ENCODE assay signal across 35 cellular contexts in the genomic region with DNA sequence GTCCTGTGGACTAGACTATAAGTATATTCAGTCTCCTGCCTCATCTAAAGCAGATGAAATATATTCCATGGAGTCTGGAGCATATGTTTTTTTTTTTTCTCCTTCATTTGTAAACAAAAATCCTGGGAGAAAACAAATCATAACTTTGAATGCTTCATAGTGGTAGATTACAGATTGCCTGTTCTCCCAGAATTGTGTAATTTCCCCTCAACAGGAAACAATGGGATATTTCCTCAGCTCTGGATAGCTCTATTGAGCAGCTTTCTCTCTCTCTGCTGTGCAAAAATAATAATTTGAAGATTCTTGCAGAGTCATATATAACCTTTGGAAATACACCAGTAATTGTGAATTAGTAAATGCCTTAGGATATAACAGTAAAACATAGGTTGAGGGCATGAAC.
"Had no signal": no experiment of that assay in that cellular context is flagged by ENCODE, and none has a peak within 500 bp of the region (broad histone marks: within the 10 kb centered on the region; RNA-seq: fewer than 3 reads in every experiment).

No MANE protein-coding gene starts in this region.

- H3K27ac ChIP-seq: brain microvascular endothelial cell, epithelial cell of prostate, esophagus squamous epithelium, foreskin keratinocyte, gastrocnemius medialis, heart left ventricle had no signal

- DNase-seq: activated CD4-positive, alpha-beta memory T cell treated with anti-CD3 and anti-CD28 coated beads for 36 hours; activated CD4-positive, alpha-beta T cell treated with anti-CD3 and anti-CD28 coated beads for 36 hours; activated CD4-positive, alpha-beta T cell treated with anti-CD3 and anti-CD28 coated beads, Interleukin-2, amount 10 ng/mL, durations not matched to agents 24 days and 14 days; activated CD4-positive, CD25-positive, alpha-beta regulatory T cell; activated CD4-positive, CD25-positive, alpha-beta regulatory T cell treated with anti-CD3 and anti-CD28 coated beads, Interleukin-2, amount 50 U/mL, for 72 hours; activated CD8-positive, alpha-beta memory T cell treated with anti-CD3 and anti-CD28 coated beads, Interleukin-2, amount 10 ng/mL, durations not matched to agents 7 days and 5 days; activated CD8-positive, alpha-beta memory T cell treated with anti-CD3 and anti-CD28 coated beads, Interleukin-2, amount 50 U/mL, for 48 hours; activated CD8-positive, alpha-beta T cell treated with anti-CD3 and anti-CD28 coated beads, Interleukin-2, amount 10 ng/mL, durations not matched to agents 7 days and 5 days; activated gamma-delta T cell; activated naive CD4-positive, alpha-beta T cell; activated naive CD4-positive, alpha-beta T cell treated with anti-CD3 and anti-CD28 coated beads, Interleukin-2, amount 10 ng/mL, durations not matched to agents 7 days and 5 days; activated naive CD8-positive, alpha-beta T cell treated with anti-CD3 and anti-CD28 coated beads, Interleukin-2, amount 10 ng/mL, durations not matched to agents 7 days and 5 days; activated T-cell treated with anti-CD3 and anti-CD28 coated beads for 4 hours; activated T-cell treated with anti-CD3 and anti-CD28 coated beads, Interleukin-2, amount 50 U/mL, for 24 hours; activated T-cell treated with anti-CD3 and anti-CD28 coated beads, Interleukin-2, amount 50 U/mL, for 72 hours; amniotic stem cell; anterior cingulate cortex; brain microvascular endothelial cell; caudate nucleus; cortex of kidney; dermis blood vessel endothelial cell; effector CD4-positive, alpha-beta T cell; effector memory CD8-positive, alpha-beta T cell; esophagus squamous epithelium; foreskin keratinocyte; gastrocnemius medialis; glutamatergic neuron; heart left ventricle; T-helper 2 cell had no signal

- FAIRE-seq: astrocyte, colon, endometrium, endothelial cell of umbilical vein had no signal

- H3K27me3 ChIP-seq: brain microvascular endothelial cell, esophagus squamous epithelium, foreskin keratinocyte, gastrocnemius medialis, heart left ventricle had no signal

- H3K36me3 Mint-ChIP-seq: activated CD4-positive, alpha-beta memory T cell treated with anti-CD3 and anti-CD28 coated beads for 36 hours; activated CD8-positive, alpha-beta memory T cell treated with anti-CD3 and anti-CD28 coated beads, Interleukin-2, amount 10 ng/mL, durations not matched to agents 7 days and 5 days; activated naive CD4-positive, alpha-beta T cell treated with anti-CD3 and anti-CD28 coated beads, Interleukin-2, amount 10 ng/mL, durations not matched to agents 7 days and 5 days; activated naive CD4-positive, alpha-beta T cell treated with anti-CD3 and anti-CD28 coated beads, Interleukin-2, amount 50 U/mL, for 72 hours; activated naive CD8-positive, alpha-beta T cell treated with anti-CD3 and anti-CD28 coated beads, Interleukin-2, amount 10 ng/mL, durations not matched to agents 7 days and 5 days had no signal

- H3K4me3 ChIP-seq: esophagus squamous epithelium, gastrocnemius medialis, heart left ventricle had no signal

- H3K4me3 Mint-ChIP-seq: activated CD4-positive, alpha-beta memory T cell treated with anti-CD3 and anti-CD28 coated beads for 36 hours; activated CD4-positive, alpha-beta T cell treated with anti-CD3 and anti-CD28 coated beads for 36 hours; activated CD4-positive, alpha-beta T cell treated with anti-CD3 and anti-CD28 coated beads, Interleukin-2, amount 10 ng/mL, durations not matched to agents 24 days and 14 days; activated CD8-positive, alpha-beta memory T cell treated with anti-CD3 and anti-CD28 coated beads, Interleukin-2, amount 10 ng/mL, durations not matched to agents 7 days and 5 days; activated CD8-positive, alpha-beta T cell treated with anti-CD3 and anti-CD28 coated beads, Interleukin-2, amount 10 ng/mL, durations not matched to agents 7 days and 5 days; activated naive CD4-positive, alpha-beta T cell treated with anti-CD3 and anti-CD28 coated beads, Interleukin-2, amount 10 ng/mL, durations not matched to agents 7 days and 5 days; activated naive CD8-positive, alpha-beta T cell treated with anti-CD3 and anti-CD28 coated beads, Interleukin-2, amount 10 ng/mL, durations not matched to agents 7 days and 5 days; activated T-cell treated with anti-CD3 and anti-CD28 coated beads, Interleukin-2, amount 50 U/mL, for 24 hours; activated T-cell treated with anti-CD3 and anti-CD28 coated beads, Interleukin-2, amount 50 U/mL, for 72 hours; effector memory CD8-positive, alpha-beta T cell had no signal

- H3K27ac Mint-ChIP-seq: activated CD4-positive, alpha-beta memory T cell treated with anti-CD3 and anti-CD28 coated beads for 36 hours; activated CD4-positive, alpha-beta T cell treated with anti-CD3 and anti-CD28 coated beads for 36 hours; activated CD4-positive, alpha-beta T cell treated with anti-CD3 and anti-CD28 coated beads, Interleukin-2, amount 10 ng/mL, durations not matched to agents 24 days and 14 days; activated CD8-positive, alpha-beta memory T cell treated with anti-CD3 and anti-CD28 coated beads, Interleukin-2, amount 10 ng/mL, durations not matched to agents 7 days and 5 days; activated CD8-positive, alpha-beta T cell treated with anti-CD3 and anti-CD28 coated beads, Interleukin-2, amount 10 ng/mL, durations not matched to agents 7 days and 5 days; activated naive CD4-positive, alpha-beta T cell treated with anti-CD3 and anti-CD28 coated beads, Interleukin-2, amount 10 ng/mL, durations not matched to agents 7 days and 5 days; activated naive CD4-positive, alpha-beta T cell treated with anti-CD3 and anti-CD28 coated beads, Interleukin-2, amount 50 U/mL, for 72 hours; activated naive CD8-positive, alpha-beta T cell treated with anti-CD3 and anti-CD28 coated beads, Interleukin-2, amount 10 ng/mL, durations not matched to agents 7 days and 5 days; activated T-cell treated with anti-CD3 and anti-CD28 coated beads, Interleukin-2, amount 50 U/mL, for 24 hours; activated T-cell treated with anti-CD3 and anti-CD28 coated beads, Interleukin-2, amount 50 U/mL, for 72 hours; effector memory CD8-positive, alpha-beta T cell had no signal

- H3K27me3 Mint-ChIP-seq: activated CD4-positive, alpha-beta memory T cell treated with anti-CD3 and anti-CD28 coated beads for 36 hours; activated CD4-positive, alpha-beta T cell treated with anti-CD3 and anti-CD28 coated beads for 36 hours; activated CD4-positive, alpha-beta T cell treated with anti-CD3 and anti-CD28 coated beads, Interleukin-2, amount 10 ng/mL, durations not matched to agents 24 days and 14 days; activated CD8-positive, alpha-beta memory T cell treated with anti-CD3 and anti-CD28 coated beads, Interleukin-2, amount 10 ng/mL, durations not matched to agents 7 days and 5 days; activated naive CD4-positive, alpha-beta T cell treated with anti-CD3 and anti-CD28 coated beads, Interleukin-2, amount 10 ng/mL, durations not matched to agents 7 days and 5 days; activated naive CD8-positive, alpha-beta T cell treated with anti-CD3 and anti-CD28 coated beads, Interleukin-2, amount 10 ng/mL, durations not matched to agents 7 days and 5 days; activated T-cell treated with anti-CD3 and anti-CD28 coated beads, Interleukin-2, amount 50 U/mL, for 24 hours; effector memory CD8-positive, alpha-beta T cell had no signal

- ATAC-seq: activated CD4-positive, alpha-beta T cell treated with anti-CD3 and anti-CD28 coated beads for 36 hours; activated CD8-positive, alpha-beta memory T cell treated with anti-CD3 and anti-CD28 coated beads, Interleukin-2, amount 10 ng/mL, durations not matched to agents 7 days and 5 days; activated CD8-positive, alpha-beta T cell treated with anti-CD3 and anti-CD28 coated beads, Interleukin-2, amount 10 ng/mL, durations not matched to agents 7 days and 5 days; activated naive CD4-positive, alpha-beta T cell treated with anti-CD3 and anti-CD28 coated beads, Interleukin-2, amount 50 U/mL, for 72 hours; activated T-cell treated with anti-CD3 and anti-CD28 coated beads, Interleukin-2, amount 50 U/mL, for 72 hours; effector memory CD8-positive, alpha-beta T cell; foreskin keratinocyte; gastrocnemius medialis; heart left ventricle had no signal

- H3K9me3 Mint-ChIP-seq: activated CD4-positive, alpha-beta memory T cell treated with anti-CD3 and anti-CD28 coated beads for 36 hours; activated CD4-positive, alpha-beta T cell treated with anti-CD3 and anti-CD28 coated beads, Interleukin-2, amount 10 ng/mL, durations not matched to agents 24 days and 14 days; activated naive CD4-positive, alpha-beta T cell treated with anti-CD3 and anti-CD28 coated beads, Interleukin-2, amount 10 ng/mL, durations not matched to agents 7 days and 5 days; activated T-cell treated with anti-CD3 and anti-CD28 coated beads, Interleukin-2, amount 50 U/mL, for 24 hours had no signal

- H3K4me1 Mint-ChIP-seq: activated CD4-positive, alpha-beta T cell treated with anti-CD3 and anti-CD28 coated beads for 36 hours; activated CD4-positive, alpha-beta T cell treated with anti-CD3 and anti-CD28 coated beads, Interleukin-2, amount 10 ng/mL, durations not matched to agents 24 days and 14 days; activated CD8-positive, alpha-beta memory T cell treated with anti-CD3 and anti-CD28 coated beads, Interleukin-2, amount 10 ng/mL, durations not matched to agents 7 days and 5 days; activated naive CD4-positive, alpha-beta T cell treated with anti-CD3 and anti-CD28 coated beads, Interleukin-2, amount 10 ng/mL, durations not matched to agents 7 days and 5 days; activated naive CD8-positive, alpha-beta T cell treated with anti-CD3 and anti-CD28 coated beads, Interleukin-2, amount 10 ng/mL, durations not matched to agents 7 days and 5 days had no signal

- H3K9me3 ChIP-seq: esophagus squamous epithelium, gastrocnemius medialis, heart left ventricle had no signal
